ENCODE assay signal across 31 cellular contexts in the genomic region with DNA sequence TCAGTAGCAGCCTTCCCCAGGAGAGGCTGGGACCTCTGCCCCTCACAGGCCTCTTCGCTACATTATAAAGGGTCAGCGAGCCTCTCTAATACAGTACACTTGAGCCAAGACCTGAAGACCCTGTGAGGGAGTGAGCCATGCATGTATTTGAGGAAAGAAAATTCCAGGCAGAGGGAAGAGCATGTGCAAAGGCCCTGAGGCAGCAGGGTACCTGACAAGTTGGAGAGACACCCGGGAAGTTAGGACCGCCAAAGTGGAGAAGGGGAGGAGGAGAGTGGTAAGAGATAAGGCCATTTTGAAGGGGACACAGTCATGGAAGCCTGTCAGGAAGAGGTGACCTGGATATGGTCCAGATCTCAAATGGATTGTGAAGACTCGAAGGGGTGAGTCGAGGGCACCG. TPM values are rescaled to one million over a fixed set of nuclear protein-coding genes. Genes with fewer than 3 reads are reported as not detected.
"Had no signal": no experiment of that assay in that cellular context is flagged by ENCODE, and none has a peak within 500 bp of the region (broad histone marks: within the 10 kb centered on the region; RNA-seq: fewer than 3 reads in every experiment).

No MANE protein-coding gene starts in this region.

- H3K36me3 ChIP-seq: esophagus muscularis mucosa, gastrocnemius medialis, WERI-Rb-1 had no signal

- FAIRE-seq: colon had no signal

- H3K4me1 ChIP-seq: foreskin keratinocyte, gastrocnemius medialis had no signal

- H3K4me3 ChIP-seq: body of pancreas, esophagus muscularis mucosa, gastrocnemius medialis had no signal

- H3K27me3 ChIP-seq: body of pancreas, gastrocnemius medialis had no signal

- ATAC-seq: activated CD4-positive, CD25-positive, alpha-beta regulatory T cell treated with anti-CD3 and anti-CD28 coated beads, Interleukin-2, amount 50 U/mL, for 24 hours; activated CD8-positive, alpha-beta T cell treated with anti-CD3 and anti-CD28 coated beads for 36 hours; activated naive CD4-positive, alpha-beta T cell treated with anti-CD3 and anti-CD28 coated beads, Interleukin-2, amount 50 U/mL, for 72 hours; activated T-cell treated with anti-CD3 and anti-CD28 coated beads, Interleukin-2, amount 50 U/mL, for 72 hours; effector memory CD8-positive, alpha-beta T cell; foreskin keratinocyte; gastrocnemius medialis; T-helper 17 cell had no signal

- DNase-seq: activated B cell treated with CpG ODN at 0.5 μM for 24 hours; activated CD4-positive, alpha-beta T cell treated with anti-CD3 and anti-CD28 coated beads for 48 hours; activated CD4-positive, alpha-beta T cell treated with anti-CD3 and anti-CD28 coated beads, Interleukin-2, amount 50 U/mL, for 1 hour; activated CD4-positive, alpha-beta T cell treated with anti-CD3 and anti-CD28 coated beads, Interleukin-2, amount 50 U/mL, for 48 hours; activated CD8-positive, alpha-beta memory T cell treated with anti-CD3 and anti-CD28 coated beads for 24 hours; activated CD8-positive, alpha-beta T cell treated with anti-CD3 and anti-CD28 coated beads for 36 hours; activated gamma-delta T cell; activated naive CD4-positive, alpha-beta T cell; activated naive CD4-positive, alpha-beta T cell treated with anti-CD3 and anti-CD28 coated beads, Interleukin-2, amount 10 ng/mL, durations not matched to agents 7 days and 5 days; activated naive CD8-positive, alpha-beta T cell treated with anti-CD3 and anti-CD28 coated beads, Interleukin-2, amount 10 ng/mL, durations not matched to agents 7 days and 5 days; activated T-cell treated with anti-CD3 and anti-CD28 coated beads for 4 hours; activated T-cell treated with anti-CD3 and anti-CD28 coated beads, Interleukin-2, amount 50 U/mL, for 24 hours; activated T-cell treated with anti-CD3 and anti-CD28 coated beads, Interleukin-2, amount 50 U/mL, for 72 hours; caudate nucleus; cortex of kidney; effector CD4-positive, alpha-beta T cell; effector memory CD8-positive, alpha-beta T cell; gastrocnemius medialis; glutamatergic neuron; T-helper 1 cell; T-helper 17 cell; T1000; WERI-Rb-1 had no signal

- H3K9me3 ChIP-seq: body of pancreas, gastrocnemius medialis had no signal

- H3K27ac ChIP-seq: body of pancreas, esophagus muscularis mucosa, foreskin keratinocyte, gastrocnemius medialis, WERI-Rb-1 had no signal

RNA-seq across cellular contexts. Expression of gene ADRA1D, which starts 14.4 kb away (rescaled TPM):
- total RNA-seq: activated B cell treated with CpG ODN at 0.5 μM for 24 hours; activated CD8-positive, alpha-beta T cell treated with anti-CD3 and anti-CD28 coated beads for 36 hours; activated naive CD4-positive, alpha-beta T cell treated with anti-CD3 and anti-CD28 coated beads, Interleukin-2, amount 50 U/mL, for 72 hours; activated naive CD8-positive, alpha-beta T cell treated with anti-CD3 and anti-CD28 coated beads, Interleukin-2, amount 10 ng/mL, durations not matched to agents 7 days and 5 days; activated T-cell treated with anti-CD3 and anti-CD28 coated beads, Interleukin-2, amount 50 U/mL, for 72 hours; body of pancreas; chondrocyte; dermis blood vessel endothelial cell; foreskin keratinocyte; T-helper 17 cell had no signal
